14 cellular contexts compared by ENCODE assay signal in genomic region chr17:71519285-71519684, GRCh38.
"Had no signal": no experiment of that assay in that cellular context is flagged by ENCODE, and none has a peak within 500 bp of the region (broad histone marks: within the 10 kb centered on the region; RNA-seq: fewer than 3 reads in every experiment).

No MANE protein-coding gene starts in this region.

- H3K27me3 ChIP-seq: cardiac muscle cell had no signal

- H3K36me3 ChIP-seq: cardiac muscle cell, left ventricle myocardium inferior had no signal

- DNase-seq: activated CD4-positive, alpha-beta T cell treated with anti-CD3 and anti-CD28 coated beads, Interleukin-2, amount 10 ng/mL, durations not matched to agents 7 days and 5 days; activated CD8-positive, alpha-beta memory T cell treated with anti-CD3 and anti-CD28 coated beads for 24 hours; activated CD8-positive, alpha-beta memory T cell treated with anti-CD3 and anti-CD28 coated beads, Interleukin-2, amount 50 U/mL, for 48 hours; activated effector memory CD4-positive, alpha-beta T cell treated with Interleukin-2 at 50 U/mL for 16 hours; activated naive CD4-positive, alpha-beta T cell treated with anti-CD3 and anti-CD28 coated beads, Interleukin-2, amount 50 U/mL, for 16 hours; activated T-cell treated with anti-CD3 and anti-CD28 coated beads, Interleukin-2, amount 50 U/mL, for 48 hours; effector CD8-positive, alpha-beta T cell; foreskin melanocyte; glutamatergic neuron; hypothalamus; islet precursor cell; left ventricle myocardium inferior; stimulated activated naive B cell treated with anti-CD40 and anti-IgM and Interleukin-4, amounts not matched to agents 10 μg/mL and 1 μg/mL and 100 μg/mL, for 72 hours had no signal

- H3K4me1 ChIP-seq: left ventricle myocardium inferior had no signal

- H3K27ac ChIP-seq: cardiac muscle cell, left ventricle myocardium inferior had no signal

- ATAC-seq: stimulated activated naive B cell treated with anti-CD40 and anti-IgM and Interleukin-4, amounts not matched to agents 10 μg/mL and 1 μg/mL and 100 μg/mL, for 72 hours had no signal

- H3K4me3 ChIP-seq: cardiac muscle cell, left ventricle myocardium inferior had no signal
